ENCODE assay signal across 8 cellular contexts in the genomic region with DNA sequence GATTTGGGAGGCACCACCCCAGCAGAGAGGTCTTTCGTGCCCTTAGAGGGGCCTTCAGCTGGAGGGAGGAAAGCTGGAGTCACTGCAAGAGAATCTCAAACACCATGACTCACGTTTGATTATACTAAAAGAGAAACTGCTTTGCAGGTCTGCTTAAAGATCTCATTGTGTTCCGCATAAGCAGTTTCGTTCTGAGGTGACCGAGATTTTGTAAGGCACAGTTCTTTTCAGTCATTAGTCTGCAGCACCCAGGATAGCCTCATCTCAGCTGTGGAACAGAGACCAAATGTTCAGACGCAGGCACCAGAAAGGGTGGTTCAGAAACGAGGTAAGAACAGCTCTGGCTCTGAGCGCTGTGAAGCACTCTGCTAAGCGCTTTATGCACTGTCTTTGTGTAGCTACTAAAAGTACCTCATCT.
A peak's percentile ranks its signal among the peaks of the same experiment; 100 is the strongest.
DNase-seq lines count a peak whose midpoint lies in the region; ATAC-seq, FAIRE-seq and TF ChIP-seq lines count a peak whose summit lies in the region.

No MANE protein-coding gene starts in this region.

- 52% methylated on average over 9 of the region's 9 CpGs for WGBS in A549 (ENCODE audit: missing lambda C conversion rate)

- peak overlapping the region; percentile 31; the same call in 2 of the 3 replicates for H3K4me2 ChIP-seq in A549

- DNase-seq in A549 (ENCODE audit: low read depth in 1 of 2, low spot score in 1 of 2) (no peak), islet precursor cell (peak; percentile 69), NCI-H446 treated with DMSO at 0.1 percent for 48 hours (lab: John Stamatoyannopoulos, UW) (no peak), NCI-H1105 (lab: John Stamatoyannopoulos, UW) (no peak), DMS 273 (lab: John Stamatoyannopoulos, UW; ENCODE audit: unreplicated experiment) (no peak)

- no peaks in the 10 kb centered on the region for H3K4me1 ChIP-seq in A549

- no peak overlapping the region for H3K4me3 ChIP-seq in A549

- no peak for TF ChIP-seq EP300 in A549 (IDR thresholded peaks at IDR 0.05)

- no peak for FAIRE-seq in A549 (lab: Jason Lieb, UNC)

- POLR2A ChIA-PET in A549 (lab: Yijun Ruan, JAX) = no interaction called here

- ATAC-seq in A549 = peak; percentile 30 to 36; a peak in 4 of 6 replicates
- peak; percentile 99 for ATAC-seq in GM18867 (IDR thresholded peaks at IDR 0.05; ENCODE audit: unreplicated experiment)
- ATAC-seq in HG02973 (IDR thresholded peaks at IDR 0.05; ENCODE audit: unreplicated experiment) = peak; percentile 95
- ATAC-seq in SK-N-SH treated with all-trans-retinoic acid at 6 μM for 48 hours = peak; percentile 75

- no peak for TF ChIP-seq CTCF in A549 (IDR thresholded peaks at IDR 0.05)

- H3K9me3 ChIP-seq in A549 = no peaks in the 10 kb centered on the region

- no peak for TF ChIP-seq RAD21 in A549 (conservative IDR thresholded peaks at IDR 0.05 in 1 of 2, IDR thresholded peaks at IDR 0.05 in 1 of 2)

- H3K27ac ChIP-seq in A549 = peak overlapping the region in 1 of 2 experiments; percentile 57; a peak in 2 of 6 replicates

- TF ChIP-seq POLR2A in A549 (IDR thresholded peaks at IDR 0.05; ENCODE audit: low read length) = no peak

- CTCF ChIA-PET in A549 (lab: Yijun Ruan, JAX) = interaction anchor here (0.8 to 8.0 kb wide), 7 partner anchors 8 to 408 kb away, joined by 3 to 95 read pairs (median 4); no protein-coding TSS in a partner anchor

TF ChIP-seq in A549, 52 proteins besides CTCF, POLR2A, EP300 and RAD21 (continues in another document):
- TF ChIP-seq HOXB13 (CRISPR knock-in tag; IDR thresholded peaks at IDR 0.05; ENCODE audit: low read depth) = no peak
- TF ChIP-seq HOXB5 (CRISPR knock-in tag; IDR thresholded peaks at IDR 0.05) = no peak
- TF ChIP-seq HEYL (CRISPR knock-in tag; IDR thresholded peaks at IDR 0.05) = no peak
- TF ChIP-seq MAFK (IDR thresholded peaks at IDR 0.05; ENCODE audit: partially characterized antibody) = no peak
- no peak for TF ChIP-seq NR3C1 (IDR thresholded peaks at IDR 0.05)
- TF ChIP-seq TFCP2L1 (CRISPR knock-in tag; IDR thresholded peaks at IDR 0.05) = no peak
- TF ChIP-seq HDAC2 (IDR thresholded peaks at IDR 0.05) = no peak
- TF ChIP-seq, protein P1, sequence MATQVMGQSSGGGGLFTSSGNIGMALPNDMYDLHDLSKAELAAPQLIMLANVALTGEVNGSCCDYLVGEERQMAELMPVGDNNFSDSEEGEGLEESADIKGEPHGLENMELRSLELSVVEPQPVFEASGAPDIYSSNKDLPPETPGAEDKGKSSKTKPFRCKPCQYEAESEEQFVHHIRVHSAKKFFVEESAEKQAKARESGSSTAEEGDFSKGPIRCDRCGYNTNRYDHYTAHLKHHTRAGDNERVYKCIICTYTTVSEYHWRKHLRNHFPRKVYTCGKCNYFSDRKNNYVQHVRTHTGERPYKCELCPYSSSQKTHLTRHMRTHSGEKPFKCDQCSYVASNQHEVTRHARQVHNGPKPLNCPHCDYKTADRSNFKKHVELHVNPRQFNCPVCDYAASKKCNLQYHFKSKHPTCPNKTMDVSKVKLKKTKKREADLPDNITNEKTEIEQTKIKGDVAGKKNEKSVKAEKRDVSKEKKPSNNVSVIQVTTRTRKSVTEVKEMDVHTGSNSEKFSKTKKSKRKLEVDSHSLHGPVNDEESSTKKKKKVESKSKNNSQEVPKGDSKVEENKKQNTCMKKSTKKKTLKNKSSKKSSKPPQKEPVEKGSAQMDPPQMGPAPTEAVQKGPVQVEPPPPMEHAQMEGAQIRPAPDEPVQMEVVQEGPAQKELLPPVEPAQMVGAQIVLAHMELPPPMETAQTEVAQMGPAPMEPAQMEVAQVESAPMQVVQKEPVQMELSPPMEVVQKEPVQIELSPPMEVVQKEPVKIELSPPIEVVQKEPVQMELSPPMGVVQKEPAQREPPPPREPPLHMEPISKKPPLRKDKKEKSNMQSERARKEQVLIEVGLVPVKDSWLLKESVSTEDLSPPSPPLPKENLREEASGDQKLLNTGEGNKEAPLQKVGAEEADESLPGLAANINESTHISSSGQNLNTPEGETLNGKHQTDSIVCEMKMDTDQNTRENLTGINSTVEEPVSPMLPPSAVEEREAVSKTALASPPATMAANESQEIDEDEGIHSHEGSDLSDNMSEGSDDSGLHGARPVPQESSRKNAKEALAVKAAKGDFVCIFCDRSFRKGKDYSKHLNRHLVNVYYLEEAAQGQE (IDR thresholded peaks at IDR 0.05) = no peak
- TF ChIP-seq, protein P2, sequence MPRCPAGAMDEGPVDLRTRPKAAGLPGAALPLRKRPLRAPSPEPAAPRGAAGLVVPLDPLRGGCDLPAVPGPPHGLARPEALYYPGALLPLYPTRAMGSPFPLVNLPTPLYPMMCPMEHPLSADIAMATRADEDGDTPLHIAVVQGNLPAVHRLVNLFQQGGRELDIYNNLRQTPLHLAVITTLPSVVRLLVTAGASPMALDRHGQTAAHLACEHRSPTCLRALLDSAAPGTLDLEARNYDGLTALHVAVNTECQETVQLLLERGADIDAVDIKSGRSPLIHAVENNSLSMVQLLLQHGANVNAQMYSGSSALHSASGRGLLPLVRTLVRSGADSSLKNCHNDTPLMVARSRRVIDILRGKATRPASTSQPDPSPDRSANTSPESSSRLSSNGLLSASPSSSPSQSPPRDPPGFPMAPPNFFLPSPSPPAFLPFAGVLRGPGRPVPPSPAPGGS (IDR thresholded peaks at IDR 0.05) = no peak
- TF ChIP-seq RFX5 (IDR thresholded peaks at IDR 0.05) = no peak
- TF ChIP-seq FOSB (CRISPR knock-in tag; IDR thresholded peaks at IDR 0.05) = no peak
- TF ChIP-seq, protein P3, sequence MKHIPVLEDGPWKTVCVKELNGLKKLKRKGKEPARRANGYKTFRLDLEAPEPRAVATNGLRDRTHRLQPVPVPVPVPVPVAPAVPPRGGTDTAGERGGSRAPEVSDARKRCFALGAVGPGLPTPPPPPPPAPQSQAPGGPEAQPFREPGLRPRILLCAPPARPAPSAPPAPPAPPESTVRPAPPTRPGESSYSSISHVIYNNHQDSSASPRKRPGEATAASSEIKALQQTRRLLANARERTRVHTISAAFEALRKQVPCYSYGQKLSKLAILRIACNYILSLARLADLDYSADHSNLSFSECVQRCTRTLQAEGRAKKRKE (CRISPR knock-in tag; IDR thresholded peaks at IDR 0.05; ENCODE audit: low read depth) = no peak
- TF ChIP-seq JUNB (IDR thresholded peaks at IDR 0.05) = no peak
- TF ChIP-seq CHD4 (IDR thresholded peaks at IDR 0.05; ENCODE audit: borderline replicate concordance) = no peak

TF ChIP-seq in SK-N-SH treated with all-trans-retinoic acid at 6 μM for 48 hours, 23 proteins besides CTCF, POLR2A, EP300 and RAD21:
- TF ChIP-seq TCF4 (CRISPR knock-in tag; IDR thresholded peaks at IDR 0.05; ENCODE audit: borderline replicate concordance) = no peak
- TF ChIP-seq, protein P4, sequence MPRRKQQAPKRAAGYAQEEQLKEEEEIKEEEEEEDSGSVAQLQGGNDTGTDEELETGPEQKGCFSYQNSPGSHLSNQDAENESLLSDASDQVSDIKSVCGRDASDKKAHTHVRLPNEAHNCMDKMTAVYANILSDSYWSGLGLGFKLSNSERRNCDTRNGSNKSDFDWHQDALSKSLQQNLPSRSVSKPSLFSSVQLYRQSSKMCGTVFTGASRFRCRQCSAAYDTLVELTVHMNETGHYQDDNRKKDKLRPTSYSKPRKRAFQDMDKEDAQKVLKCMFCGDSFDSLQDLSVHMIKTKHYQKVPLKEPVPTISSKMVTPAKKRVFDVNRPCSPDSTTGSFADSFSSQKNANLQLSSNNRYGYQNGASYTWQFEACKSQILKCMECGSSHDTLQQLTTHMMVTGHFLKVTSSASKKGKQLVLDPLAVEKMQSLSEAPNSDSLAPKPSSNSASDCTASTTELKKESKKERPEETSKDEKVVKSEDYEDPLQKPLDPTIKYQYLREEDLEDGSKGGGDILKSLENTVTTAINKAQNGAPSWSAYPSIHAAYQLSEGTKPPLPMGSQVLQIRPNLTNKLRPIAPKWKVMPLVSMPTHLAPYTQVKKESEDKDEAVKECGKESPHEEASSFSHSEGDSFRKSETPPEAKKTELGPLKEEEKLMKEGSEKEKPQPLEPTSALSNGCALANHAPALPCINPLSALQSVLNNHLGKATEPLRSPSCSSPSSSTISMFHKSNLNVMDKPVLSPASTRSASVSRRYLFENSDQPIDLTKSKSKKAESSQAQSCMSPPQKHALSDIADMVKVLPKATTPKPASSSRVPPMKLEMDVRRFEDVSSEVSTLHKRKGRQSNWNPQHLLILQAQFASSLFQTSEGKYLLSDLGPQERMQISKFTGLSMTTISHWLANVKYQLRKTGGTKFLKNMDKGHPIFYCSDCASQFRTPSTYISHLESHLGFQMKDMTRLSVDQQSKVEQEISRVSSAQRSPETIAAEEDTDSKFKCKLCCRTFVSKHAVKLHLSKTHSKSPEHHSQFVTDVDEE (CRISPR knock-in tag; IDR thresholded peaks at IDR 0.05) = no peak

Comparison
In these comparisons a context has a peak if more than half of its experiments do, and no peak if none do; other contexts are left out.
1. ATAC-seq: peak in every context shown above with its lines; median percentile 99 in GM18867; 95 in HG02973; 75 in SK-N-SH treated with all-trans-retinoic acid at 6 μM for 48 hours; 33 in A549.